ENCODE assay signal across 23 cellular contexts in the genomic region with DNA sequence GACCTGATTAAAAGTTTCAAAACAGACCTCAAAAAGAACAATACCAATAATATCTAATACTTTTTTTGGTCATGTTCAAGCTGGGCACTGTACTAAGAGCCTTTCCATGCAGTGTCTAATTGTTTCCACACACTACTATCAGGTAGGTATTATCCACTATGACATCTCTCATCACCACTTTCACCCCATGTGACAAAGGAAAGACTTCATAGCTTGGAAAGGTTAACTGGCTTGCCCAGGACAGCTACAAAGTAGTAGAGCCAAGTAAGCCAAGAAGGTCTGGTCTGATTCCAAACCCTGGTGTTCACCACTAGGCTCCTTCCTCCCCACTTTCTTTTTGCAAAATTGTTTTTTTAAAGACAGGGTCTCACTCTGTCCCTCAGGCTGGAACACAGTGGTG.
"Had no signal": no experiment of that assay in that cellular context is flagged by ENCODE, and none has a peak within 500 bp of the region (broad histone marks: within the 10 kb centered on the region; RNA-seq: fewer than 3 reads in every experiment).

No MANE protein-coding gene starts in this region.

- H3K4me1 ChIP-seq: spleen, vagina had no signal

- H3K27me3 ChIP-seq: brain microvascular endothelial cell, dorsolateral prefrontal cortex, gastrocnemius medialis, thyroid gland, vagina had no signal

- H3K27ac Mint-ChIP-seq: activated CD4-positive, alpha-beta memory T cell treated with anti-CD3 and anti-CD28 coated beads, Interleukin-2, amount 10 ng/mL, durations not matched to agents 7 days and 5 days; activated CD4-positive, alpha-beta T cell treated with anti-CD3 and anti-CD28 coated beads, Interleukin-2, amount 10 ng/mL, durations not matched to agents 24 days and 14 days; activated naive CD4-positive, alpha-beta T cell treated with anti-CD3 and anti-CD28 coated beads, Interleukin-2, amount 10 ng/mL, durations not matched to agents 7 days and 5 days; activated T-cell treated with anti-CD3 and anti-CD28 coated beads, Interleukin-2, amount 50 U/mL, for 72 hours; effector memory CD8-positive, alpha-beta T cell; nephron progenitor cell had no signal

- ATAC-seq: activated T-cell treated with anti-CD3 and anti-CD28 coated beads, Interleukin-2, amount 50 U/mL, for 72 hours; effector memory CD8-positive, alpha-beta T cell; esophagus mucosa; left ventricle myocardium superior had no signal

- DNase-seq: activated CD4-positive, alpha-beta memory T cell treated with anti-CD3 and anti-CD28 coated beads, Interleukin-2, amount 10 ng/mL, durations not matched to agents 7 days and 5 days; activated CD4-positive, alpha-beta T cell treated with anti-CD3 and anti-CD28 coated beads, Interleukin-2, amount 10 ng/mL, durations not matched to agents 24 days and 14 days; activated effector memory CD4-positive, alpha-beta T cell treated with Interleukin-2 at 50 U/mL for 16 hours; activated naive CD4-positive, alpha-beta T cell treated with anti-CD3 and anti-CD28 coated beads, Interleukin-2, amount 10 ng/mL, durations not matched to agents 7 days and 5 days; activated T-cell treated with anti-CD3 and anti-CD28 coated beads, Interleukin-2, amount 50 U/mL, for 72 hours; caudate nucleus; dorsolateral prefrontal cortex; effector memory CD8-positive, alpha-beta T cell; gastrocnemius medialis; head of caudate nucleus; hypothalamus; left ventricle myocardium superior; midbrain; nephron progenitor cell; retina; spleen; stimulated activated CD4-positive, alpha-beta T cell treated with anti-CD3 and anti-CD28 coated beads, Interleukin-4, amount 100 ng/mL, for 1 hour; stimulated activated naive CD4-positive, alpha-beta T cell treated with Interleukin-2 at 50 U/mL for 16 hours; T-helper 2 cell had no signal

- H3K27me3 Mint-ChIP-seq: activated CD4-positive, alpha-beta memory T cell treated with anti-CD3 and anti-CD28 coated beads, Interleukin-2, amount 10 ng/mL, durations not matched to agents 7 days and 5 days; activated CD4-positive, alpha-beta T cell treated with anti-CD3 and anti-CD28 coated beads, Interleukin-2, amount 10 ng/mL, durations not matched to agents 24 days and 14 days; activated naive CD4-positive, alpha-beta T cell treated with anti-CD3 and anti-CD28 coated beads, Interleukin-2, amount 10 ng/mL, durations not matched to agents 7 days and 5 days had no signal

- H3K36me3 ChIP-seq: brain microvascular endothelial cell, gastrocnemius medialis, spleen, thyroid gland, vagina had no signal

- H3K4me3 ChIP-seq: dorsolateral prefrontal cortex, gastrocnemius medialis, spleen, thyroid gland, vagina had no signal

- H3K9me3 Mint-ChIP-seq: activated CD4-positive, alpha-beta memory T cell treated with anti-CD3 and anti-CD28 coated beads, Interleukin-2, amount 10 ng/mL, durations not matched to agents 7 days and 5 days; activated CD4-positive, alpha-beta T cell treated with anti-CD3 and anti-CD28 coated beads, Interleukin-2, amount 10 ng/mL, durations not matched to agents 24 days and 14 days; activated naive CD4-positive, alpha-beta T cell treated with anti-CD3 and anti-CD28 coated beads, Interleukin-2, amount 10 ng/mL, durations not matched to agents 7 days and 5 days; activated T-cell treated with anti-CD3 and anti-CD28 coated beads, Interleukin-2, amount 50 U/mL, for 72 hours; effector memory CD8-positive, alpha-beta T cell had no signal

- H3K27ac ChIP-seq: brain microvascular endothelial cell, dorsolateral prefrontal cortex, gastrocnemius medialis, spleen, thyroid gland had no signal

- H3K9me3 ChIP-seq: gastrocnemius medialis, spleen, thyroid gland, vagina had no signal

- H3K4me1 Mint-ChIP-seq: activated CD4-positive, alpha-beta memory T cell treated with anti-CD3 and anti-CD28 coated beads, Interleukin-2, amount 10 ng/mL, durations not matched to agents 7 days and 5 days; activated CD4-positive, alpha-beta T cell treated with anti-CD3 and anti-CD28 coated beads, Interleukin-2, amount 10 ng/mL, durations not matched to agents 24 days and 14 days; activated naive CD4-positive, alpha-beta T cell treated with anti-CD3 and anti-CD28 coated beads, Interleukin-2, amount 10 ng/mL, durations not matched to agents 7 days and 5 days had no signal

- H3K4me3 Mint-ChIP-seq: activated CD4-positive, alpha-beta memory T cell treated with anti-CD3 and anti-CD28 coated beads, Interleukin-2, amount 10 ng/mL, durations not matched to agents 7 days and 5 days; activated CD4-positive, alpha-beta T cell treated with anti-CD3 and anti-CD28 coated beads, Interleukin-2, amount 10 ng/mL, durations not matched to agents 24 days and 14 days; activated naive CD4-positive, alpha-beta T cell treated with anti-CD3 and anti-CD28 coated beads, Interleukin-2, amount 10 ng/mL, durations not matched to agents 7 days and 5 days; activated T-cell treated with anti-CD3 and anti-CD28 coated beads, Interleukin-2, amount 50 U/mL, for 72 hours; effector memory CD8-positive, alpha-beta T cell; nephron progenitor cell had no signal

- H3K36me3 Mint-ChIP-seq: activated naive CD4-positive, alpha-beta T cell treated with anti-CD3 and anti-CD28 coated beads, Interleukin-2, amount 10 ng/mL, durations not matched to agents 7 days and 5 days had no signal
